Comparison of ENCODE assay signal across 26 cellular contexts in genomic region chr10:73084209-73084608, GRCh38.
"Had no signal": no experiment of that assay in that cellular context is flagged by ENCODE, and none has a peak within 500 bp of the region (broad histone marks: within the 10 kb centered on the region; RNA-seq: fewer than 3 reads in every experiment).

No MANE protein-coding gene starts in this region.

- H3K4me1 ChIP-seq: uterus had no signal

- H3K4me3 ChIP-seq: lung, mucosa of descending colon, ovary, sigmoid colon, tibial nerve, uterus had no signal

- H3K36me3 ChIP-seq: ovary, sigmoid colon, tibial nerve, uterus had no signal

- H3K27me3 ChIP-seq: ovary, sigmoid colon, tibial nerve, uterus had no signal

- H3K27ac Mint-ChIP-seq: naive thymus-derived CD4-positive, alpha-beta T cell; natural killer cell treated with Interleukin-12 subunit alpha and Interleukin-12 subunit beta and Interleukin-15 and Interleukin-18, amount 100 ng/mL, for 72 hours; stimulated activated memory B cell treated with anti-CD40 and anti-IgM and Interleukin-4, amounts not matched to agents 10 μg/mL and 1 μg/mL and 100 μg/mL, for 72 hours; stimulated activated naive CD8-positive, alpha-beta T cell treated with anti-CD3 and anti-CD28 coated beads, Interleukin-15, amount 100 ng/mL, for 72 hours; type B pancreatic cell had no signal

- DNase-seq: hippocampal formation; kidney glomerular epithelial cell; left cardiac atrium; midbrain; mucosa of descending colon; naive thymus-derived CD4-positive, alpha-beta T cell; ovary; retina; right cardiac atrium; sigmoid colon; small intestine; stimulated activated CD4-positive, alpha-beta T cell treated with anti-CD3 and anti-CD28 coated beads, Interleukin-1b, Interleukin-23, amount 100 ng/mL, for 48 hours; stimulated activated CD4-positive, alpha-beta T cell treated with anti-CD3 and anti-CD28 coated beads, Interleukin-2, amount 100 ng/mL, for 48 hours; stimulated activated CD4-positive, alpha-beta T cell treated with anti-CD3 and anti-CD28 coated beads, Interleukin-4, amount 100 ng/mL, for 4 hours; stimulated activated CD8-positive, alpha-beta memory T cell treated with anti-CD3 and anti-CD28 coated beads, Interleukin-4, amount 100 ng/mL, for 48 hours; stimulated activated naive CD4-positive, alpha-beta T cell treated with Interleukin-2 at 50 U/mL for 16 hours; stimulated activated naive CD8-positive, alpha-beta T cell treated with anti-CD3 and anti-CD28 coated beads, Interleukin-15, amount 100 ng/mL, for 72 hours; substantia nigra; uterus had no signal

- H3K36me3 Mint-ChIP-seq: natural killer cell treated with Interleukin-12 subunit alpha and Interleukin-12 subunit beta and Interleukin-15 and Interleukin-18, amount 100 ng/mL, for 72 hours; stimulated activated memory B cell treated with anti-CD40 and anti-IgM and Interleukin-4, amounts not matched to agents 10 μg/mL and 1 μg/mL and 100 μg/mL, for 72 hours had no signal

- H3K4me3 Mint-ChIP-seq: naive thymus-derived CD4-positive, alpha-beta T cell; natural killer cell treated with Interleukin-12 subunit alpha and Interleukin-12 subunit beta and Interleukin-15 and Interleukin-18, amount 100 ng/mL, for 72 hours; stimulated activated memory B cell treated with anti-CD40 and anti-IgM and Interleukin-4, amounts not matched to agents 10 μg/mL and 1 μg/mL and 100 μg/mL, for 72 hours; stimulated activated naive CD8-positive, alpha-beta T cell treated with anti-CD3 and anti-CD28 coated beads, Interleukin-15, amount 100 ng/mL, for 72 hours; type B pancreatic cell had no signal

- H3K9me3 ChIP-seq: mucosa of descending colon, ovary, sigmoid colon, tibial nerve, uterus had no signal

- H3K27me3 Mint-ChIP-seq: naive thymus-derived CD4-positive, alpha-beta T cell; natural killer cell treated with Interleukin-12 subunit alpha and Interleukin-12 subunit beta and Interleukin-15 and Interleukin-18, amount 100 ng/mL, for 72 hours; progenitor cell of endocrine pancreas; stimulated activated memory B cell treated with anti-CD40 and anti-IgM and Interleukin-4, amounts not matched to agents 10 μg/mL and 1 μg/mL and 100 μg/mL, for 72 hours; stimulated activated naive CD8-positive, alpha-beta T cell treated with anti-CD3 and anti-CD28 coated beads, Interleukin-15, amount 100 ng/mL, for 72 hours; type B pancreatic cell had no signal

- ATAC-seq: left cardiac atrium; left lobe of liver; mucosa of descending colon; naive thymus-derived CD4-positive, alpha-beta T cell; natural killer cell treated with Interleukin-12 subunit alpha and Interleukin-12 subunit beta and Interleukin-15 and Interleukin-18, amount 100 ng/mL, for 72 hours; stimulated activated memory B cell treated with anti-CD40 and anti-IgM and Interleukin-4, amounts not matched to agents 10 μg/mL and 1 μg/mL and 100 μg/mL, for 72 hours; stimulated activated naive CD8-positive, alpha-beta T cell treated with anti-CD3 and anti-CD28 coated beads, Interleukin-15, amount 100 ng/mL, for 72 hours had no signal

- H3K27ac ChIP-seq: ovary had no signal

- H3K9me3 Mint-ChIP-seq: naive thymus-derived CD4-positive, alpha-beta T cell; natural killer cell treated with Interleukin-12 subunit alpha and Interleukin-12 subunit beta and Interleukin-15 and Interleukin-18, amount 100 ng/mL, for 72 hours; stimulated activated memory B cell treated with anti-CD40 and anti-IgM and Interleukin-4, amounts not matched to agents 10 μg/mL and 1 μg/mL and 100 μg/mL, for 72 hours; stimulated activated naive CD8-positive, alpha-beta T cell treated with anti-CD3 and anti-CD28 coated beads, Interleukin-15, amount 100 ng/mL, for 72 hours; type B pancreatic cell had no signal
